Comparison of ENCODE assay signal across 1 cellular context in the genomic region with DNA sequence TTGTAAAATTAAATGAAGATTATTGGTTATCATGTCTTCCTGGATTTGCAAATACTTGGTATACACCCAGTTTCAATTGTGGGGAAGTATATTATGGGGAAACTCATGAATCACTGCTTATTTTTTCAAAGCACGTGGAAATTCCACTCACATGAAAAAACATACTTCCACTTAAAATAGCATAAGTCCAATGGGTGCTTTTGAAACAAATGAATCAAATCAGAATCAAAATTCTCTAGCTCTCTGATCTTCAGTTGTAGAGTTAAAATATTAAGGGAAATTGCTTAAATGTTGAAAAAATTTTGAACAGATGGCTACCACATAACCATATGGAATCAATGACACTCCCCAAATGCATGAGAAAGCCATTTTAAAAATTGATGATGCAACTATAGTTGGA.
TF ChIP-seq lines count a peak whose summit lies in the region.

No MANE protein-coding gene starts in this region.

TF ChIP-seq in GM23338, 12 proteins besides CTCF, POLR2A, EP300 and RAD21 (continued from another document):
- TF ChIP-seq, protein P1, sequence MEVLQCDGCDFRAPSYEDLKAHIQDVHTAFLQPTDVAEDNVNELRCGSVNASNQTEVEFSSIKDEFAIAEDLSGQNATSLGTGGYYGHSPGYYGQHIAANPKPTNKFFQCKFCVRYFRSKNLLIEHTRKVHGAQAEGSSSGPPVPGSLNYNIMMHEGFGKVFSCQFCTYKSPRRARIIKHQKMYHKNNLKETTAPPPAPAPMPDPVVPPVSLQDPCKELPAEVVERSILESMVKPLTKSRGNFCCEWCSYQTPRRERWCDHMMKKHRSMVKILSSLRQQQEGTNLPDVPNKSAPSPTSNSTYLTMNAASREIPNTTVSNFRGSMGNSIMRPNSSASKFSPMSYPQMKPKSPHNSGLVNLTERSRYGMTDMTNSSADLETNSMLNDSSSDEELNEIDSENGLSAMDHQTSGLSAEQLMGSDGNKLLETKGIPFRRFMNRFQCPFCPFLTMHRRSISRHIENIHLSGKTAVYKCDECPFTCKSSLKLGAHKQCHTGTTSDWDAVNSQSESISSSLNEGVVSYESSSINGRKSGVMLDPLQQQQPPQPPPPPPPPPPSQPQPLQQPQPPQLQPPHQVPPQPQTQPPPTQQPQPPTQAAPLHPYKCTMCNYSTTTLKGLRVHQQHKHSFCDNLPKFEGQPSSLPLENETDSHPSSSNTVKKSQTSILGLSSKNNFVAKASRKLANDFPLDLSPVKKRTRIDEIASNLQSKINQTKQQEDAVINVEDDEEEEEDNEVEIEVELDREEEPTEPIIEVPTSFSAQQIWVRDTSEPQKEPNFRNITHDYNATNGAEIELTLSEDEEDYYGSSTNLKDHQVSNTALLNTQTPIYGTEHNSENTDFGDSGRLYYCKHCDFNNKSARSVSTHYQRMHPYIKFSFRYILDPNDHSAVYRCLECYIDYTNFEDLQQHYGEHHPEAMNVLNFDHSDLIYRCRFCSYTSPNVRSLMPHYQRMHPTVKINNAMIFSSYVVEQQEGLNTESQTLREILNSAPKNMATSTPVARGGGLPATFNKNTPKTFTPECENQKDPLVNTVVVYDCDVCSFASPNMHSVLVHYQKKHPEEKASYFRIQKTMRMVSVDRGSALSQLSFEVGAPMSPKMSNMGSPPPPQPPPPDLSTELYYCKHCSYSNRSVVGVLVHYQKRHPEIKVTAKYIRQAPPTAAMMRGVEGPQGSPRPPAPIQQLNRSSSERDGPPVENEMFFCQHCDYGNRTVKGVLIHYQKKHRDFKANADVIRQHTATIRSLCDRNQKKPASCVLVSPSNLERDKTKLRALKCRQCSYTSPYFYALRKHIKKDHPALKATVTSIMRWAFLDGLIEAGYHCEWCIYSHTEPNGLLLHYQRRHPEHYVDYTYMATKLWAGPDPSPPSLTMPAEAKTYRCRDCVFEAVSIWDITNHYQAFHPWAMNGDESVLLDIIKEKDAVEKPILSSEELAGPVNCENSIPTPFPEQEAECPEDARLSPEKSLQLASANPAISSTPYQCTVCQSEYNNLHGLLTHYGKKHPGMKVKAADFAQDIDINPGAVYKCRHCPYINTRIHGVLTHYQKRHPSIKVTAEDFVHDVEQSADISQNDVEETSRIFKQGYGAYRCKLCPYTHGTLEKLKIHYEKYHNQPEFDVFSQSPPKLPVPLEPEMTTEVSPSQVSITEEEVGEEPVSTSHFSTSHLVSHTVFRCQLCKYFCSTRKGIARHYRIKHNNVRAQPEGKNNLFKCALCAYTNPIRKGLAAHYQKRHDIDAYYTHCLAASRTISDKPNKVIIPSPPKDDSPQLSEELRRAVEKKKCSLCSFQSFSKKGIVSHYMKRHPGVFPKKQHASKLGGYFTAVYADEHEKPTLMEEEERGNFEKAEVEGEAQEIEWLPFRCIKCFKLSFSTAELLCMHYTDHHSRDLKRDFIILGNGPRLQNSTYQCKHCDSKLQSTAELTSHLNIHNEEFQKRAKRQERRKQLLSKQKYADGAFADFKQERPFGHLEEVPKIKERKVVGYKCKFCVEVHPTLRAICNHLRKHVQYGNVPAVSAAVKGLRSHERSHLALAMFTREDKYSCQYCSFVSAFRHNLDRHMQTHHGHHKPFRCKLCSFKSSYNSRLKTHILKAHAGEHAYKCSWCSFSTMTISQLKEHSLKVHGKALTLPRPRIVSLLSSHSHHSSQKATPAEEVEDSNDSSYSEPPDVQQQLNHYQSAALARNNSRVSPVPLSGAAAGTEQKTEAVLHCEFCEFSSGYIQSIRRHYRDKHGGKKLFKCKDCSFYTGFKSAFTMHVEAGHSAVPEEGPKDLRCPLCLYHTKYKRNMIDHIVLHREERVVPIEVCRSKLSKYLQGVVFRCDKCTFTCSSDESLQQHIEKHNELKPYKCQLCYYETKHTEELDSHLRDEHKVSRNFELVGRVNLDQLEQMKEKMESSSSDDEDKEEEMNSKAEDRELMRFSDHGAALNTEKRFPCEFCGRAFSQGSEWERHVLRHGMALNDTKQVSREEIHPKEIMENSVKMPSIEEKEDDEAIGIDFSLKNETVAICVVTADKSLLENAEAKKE (CRISPR knock-in tag; IDR thresholded peaks at IDR 0.05), result no peak
- no peak for TF ChIP-seq ZNF331 (CRISPR knock-in tag; IDR thresholded peaks at IDR 0.05; ENCODE audit: low read depth)
- no peak for TF ChIP-seq JUNB (IDR thresholded peaks at IDR 0.05; ENCODE audit: unreplicated experiment)
- TF ChIP-seq EZH2phosphoT487 (IDR thresholded peaks at IDR 0.05; ENCODE audit: unreplicated experiment), result no peak
- TF ChIP-seq, protein P2, sequence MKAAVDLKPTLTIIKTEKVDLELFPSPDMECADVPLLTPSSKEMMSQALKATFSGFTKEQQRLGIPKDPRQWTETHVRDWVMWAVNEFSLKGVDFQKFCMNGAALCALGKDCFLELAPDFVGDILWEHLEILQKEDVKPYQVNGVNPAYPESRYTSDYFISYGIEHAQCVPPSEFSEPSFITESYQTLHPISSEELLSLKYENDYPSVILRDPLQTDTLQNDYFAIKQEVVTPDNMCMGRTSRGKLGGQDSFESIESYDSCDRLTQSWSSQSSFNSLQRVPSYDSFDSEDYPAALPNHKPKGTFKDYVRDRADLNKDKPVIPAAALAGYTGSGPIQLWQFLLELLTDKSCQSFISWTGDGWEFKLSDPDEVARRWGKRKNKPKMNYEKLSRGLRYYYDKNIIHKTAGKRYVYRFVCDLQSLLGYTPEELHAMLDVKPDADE (IDR thresholded peaks at IDR 0.05), result no peak
- no peak for TF ChIP-seq STAT1 (IDR thresholded peaks at IDR 0.05; ENCODE audit: unreplicated experiment)
